ENCODE assay signal across 8 cellular contexts in genomic region chr17:81702934-81703746, GRCh38. TPM values are rescaled to one million over a fixed set of nuclear protein-coding genes. Genes with fewer than 3 reads are reported as not detected.
DNase-seq lines count a peak whose midpoint lies in the region.

Gene MRPL12, plus strand, starts transcription at chr17:81703367. Its CDS starts 135 bp downstream, at chr17:81703502.

- CTCF ChIA-PET in activated naive CD4-positive, alpha-beta T cell treated with anti-CD3 and anti-CD28 coated beads for 36 hours (lab: Charles Lee) = interaction anchor here (1.3 to 1.4 kb wide), 2 partner anchors 20 to 27 kb away, joined by 3 to 5 read pairs; partner anchors contain the start of genes ARL16 and HGS

- H3K4me1 Mint-ChIP-seq in activated naive CD4-positive, alpha-beta T cell treated with anti-CD3 and anti-CD28 coated beads for 36 hours (ENCODE audit: low read depth) = peaks cover 38% of the 10 kb centered on the region

- intact Hi-C loops in activated naive CD4-positive, alpha-beta T cell treated with anti-CD3 and anti-CD28 coated beads for 36 hours (cut with micrococcal nuclease) = loop anchor here (1.0 to 5.0 kb wide), 3 partner anchors 20 to 191 kb away; partner anchors contain the start of genes ACTG1, ARL16 and FAAP100

- no peaks in the 10 kb centered on the region for H3K27me3 Mint-ChIP-seq in activated naive CD4-positive, alpha-beta T cell treated with anti-CD3 and anti-CD28 coated beads for 36 hours (ENCODE audit: low read depth)

- H3K4me3 Mint-ChIP-seq in activated naive CD4-positive, alpha-beta T cell treated with anti-CD3 and anti-CD28 coated beads for 36 hours = peak within 1 kb of the TSS; percentile 95

- H3K27ac ChIP-seq in substantia nigra (ENCODE audit: low read depth, low read length, poor library complexity, severe bottlenecking) = peak within 1 kb of the TSS; percentile 86

- peaks cover 42% of the 10 kb centered on the region for H3K36me3 Mint-ChIP-seq in activated naive CD4-positive, alpha-beta T cell treated with anti-CD3 and anti-CD28 coated beads for 36 hours (ENCODE audit: low read depth)

- peak within 1 kb of the TSS; percentile 88 for H3K27ac Mint-ChIP-seq in activated naive CD4-positive, alpha-beta T cell treated with anti-CD3 and anti-CD28 coated beads for 36 hours

- H3K9me3 Mint-ChIP-seq in activated naive CD4-positive, alpha-beta T cell treated with anti-CD3 and anti-CD28 coated beads for 36 hours = no peaks in the 10 kb centered on the region

- DNase-seq in GDM1 (lab: John Stamatoyannopoulos, UW) = peak; percentile 92
- peak; percentile 92 for DNase-seq in HCEC 1CT
- peak; percentile 88 for DNase-seq in MV-4-11 (lab: John Stamatoyannopoulos, UW)
- peak; percentile 94 for DNase-seq in SK-N-DZ (ENCODE audit: low spot score)
- peak; percentile 91 for DNase-seq in activated naive CD4-positive, alpha-beta T cell treated with anti-CD3 and anti-CD28 coated beads for 36 hours
- peak; percentile 94 for DNase-seq in germinal center (ENCODE audit: low spot score)
- DNase-seq in non-pigmented ciliary epithelial cell (ENCODE audit: low read depth) = peak; percentile 60
- peak; percentile 68 to 97 (median 92) for DNase-seq in substantia nigra (lab: John Stamatoyannopoulos, UW)

RNA-seq across cellular contexts. Expression of gene MRPL12, which starts in this region (rescaled TPM):
- polyA plus RNA-seq in SK-N-DZ (2014; cell fraction: cytosol; rRNA removed) = 49.5 and 59.3 TPM in 2 replicates
- polyA plus RNA-seq in SK-N-DZ (2014; cell fraction: nucleus; rRNA removed) = 27.5 and 48.5 TPM in 2 replicates
- 100 to 1,000 TPM in 1 of 2 experiments, 10 to 100 TPM in 1; 97.7 to 102 TPM for total RNA-seq in activated naive CD4-positive, alpha-beta T cell treated with anti-CD3 and anti-CD28 coated beads for 36 hours

Comparison
In these comparisons a context has a peak if more than half of its experiments do, and no peak if none do; other contexts are left out.
1. Peak in every context shown above with its lines: DNase-seq and H3K27ac ChIP-seq.